Comparison of ENCODE assay signal across 1 cellular context in genomic region chr3:52197499-52197841, GRCh38.
TF ChIP-seq lines count a peak whose summit lies in the region.

No MANE protein-coding gene starts in this region.

TF ChIP-seq in endothelial cell of umbilical vein, 7 proteins besides CTCF, POLR2A, EP300 and RAD21:
- TF ChIP-seq MYC (IDR thresholded peaks at IDR 0.05; ENCODE audit: low read depth, low read length), result no peak
- no peak for TF ChIP-seq JUN (IDR thresholded peaks at IDR 0.05; ENCODE audit: borderline replicate concordance, insufficient read depth, insufficient read length, low read depth)
- TF ChIP-seq GATA2 (IDR thresholded peaks at IDR 0.05; ENCODE audit: insufficient read depth, insufficient read length, low read depth, low read length), result no peak
- no peak for TF ChIP-seq MAX (IDR thresholded peaks at IDR 0.05; ENCODE audit: insufficient read depth, insufficient read length)
- TF ChIP-seq FOS (IDR thresholded peaks at IDR 0.05; ENCODE audit: borderline replicate concordance, insufficient read depth, low read length), result no peak
- no peak for TF ChIP-seq POLR2AphosphoS5 (IDR thresholded peaks at IDR 0.05; ENCODE audit: insufficient read depth, low read depth, low read length)
- no peak for TF ChIP-seq EZH2 (IDR thresholded peaks at IDR 0.05; ENCODE audit: borderline replicate concordance, low read depth, low read length, severe bottlenecking)
